Comparison of ENCODE assay signal across 1 cellular context in the genomic region with DNA sequence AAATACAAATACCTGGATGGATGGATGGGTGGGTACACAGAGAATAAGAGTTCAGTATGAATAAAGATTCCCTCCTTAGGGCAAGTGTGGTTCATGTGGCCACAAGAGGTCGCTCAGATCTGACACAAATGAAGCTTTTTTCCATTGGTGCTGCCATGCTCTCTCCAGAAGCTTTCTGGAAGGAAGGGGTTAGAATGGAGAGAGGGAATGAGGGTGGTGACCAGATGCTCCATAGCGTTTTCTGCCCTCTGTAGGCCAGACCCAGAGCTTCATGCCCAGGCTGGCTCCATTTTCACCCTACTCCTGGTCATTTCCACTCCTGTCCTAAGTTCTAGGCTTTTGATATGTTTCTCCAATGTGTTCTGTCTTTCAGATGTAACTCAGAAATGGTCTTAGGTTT.
TF ChIP-seq lines count a peak whose summit lies in the region.

No MANE protein-coding gene starts in this region.

TF ChIP-seq in GM12878, 131 proteins besides CTCF, POLR2A, EP300 and RAD21:
- TF ChIP-seq EED (IDR thresholded peaks at IDR 0.05; ENCODE audit: low read depth) (peak; percentile 20; the same call in 1 of the 2 replicates), SMC3 (IDR thresholded peaks at IDR 0.05; ENCODE audit: borderline replicate concordance, low read length) (peak; percentile 91), YY1 (IDR thresholded peaks at IDR 0.05; ENCODE audit: low read depth, low read length) (0 out of 2 replicates have a peak, but pooled peaks have one; percentile 47), RB1 (IDR thresholded peaks at IDR 0.05; ENCODE audit: borderline replicate concordance) (0 out of 2 replicates have a peak, but pooled peaks have one; percentile 24), IKZF1 (conservative IDR thresholded peaks at IDR 0.05) (0 out of 2 replicates have a peak, but pooled peaks have one; percentile 22), ZBTB4 (CRISPR knock-in tag; IDR thresholded peaks at IDR 0.05) (no peak), RFX5 (IDR thresholded peaks at IDR 0.05; ENCODE audit: low read depth, low read length) (no peak)
TF ChIP-seq in GM12878: peak in this region for 5.
